30 cellular contexts compared by ENCODE assay signal in the genomic region with DNA sequence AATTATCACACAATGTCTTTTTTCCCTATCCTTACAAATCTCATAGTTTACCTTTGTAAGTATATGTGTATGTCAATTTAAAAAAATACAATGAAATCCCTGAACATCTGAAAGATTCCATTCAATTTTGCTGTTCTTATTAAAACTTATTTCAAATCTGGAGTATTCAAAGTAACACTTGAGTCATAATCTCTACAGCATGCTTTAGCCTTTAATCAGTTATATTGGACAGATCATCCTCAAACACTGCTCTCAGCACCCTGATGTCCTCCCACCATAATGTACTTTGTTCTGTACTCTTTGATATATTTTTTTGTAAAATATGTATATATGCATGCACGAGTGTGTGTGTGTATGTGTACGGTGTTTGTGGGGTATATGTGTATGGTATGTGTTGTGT.
"Had no signal": no experiment of that assay in that cellular context is flagged by ENCODE, and none has a peak within 500 bp of the region (broad histone marks: within the 10 kb centered on the region; RNA-seq: fewer than 3 reads in every experiment).

No MANE protein-coding gene starts in this region.

- H2AFZ ChIP-seq: parathyroid adenoma had no signal

- H3K79me2 ChIP-seq: parathyroid adenoma had no signal

- H3K36me3 ChIP-seq: neutrophil, ovary, right lobe of liver, sigmoid colon, spleen, suprapubic skin, tibial artery, transverse colon, upper lobe of right lung, uterus had no signal

- DNase-seq: naive thymus-derived CD8-positive, alpha-beta T cell; nephron progenitor cell; nucleus accumbens; ovary; posterior cingulate gyrus; psoas muscle; right cardiac atrium; right lobe of liver; sigmoid colon; spleen; stimulated activated CD4-positive, alpha-beta T cell treated with anti-CD3 and anti-CD28 coated beads, Interleukin-12 subunit alpha, Interleukin-12 subunit beta, amount 100 ng/mL, for 4 hours; stimulated activated CD4-positive, alpha-beta T cell treated with anti-CD3 and anti-CD28 coated beads, Interleukin-1b, Interleukin-23, amount 100 ng/mL, for 48 hours; stimulated activated CD4-positive, alpha-beta T cell treated with anti-CD3 and anti-CD28 coated beads, Interleukin-4, amount 100 ng/mL, for 1 hour; stimulated activated CD4-positive, alpha-beta T cell treated with anti-CD3 and anti-CD28 coated beads, Interleukin-4, amount 100 ng/mL, for 4 hours; stimulated activated CD8-positive, alpha-beta memory T cell treated with anti-CD3 and anti-CD28 coated beads, Interleukin-4, amount 100 ng/mL, for 48 hours; stimulated activated naive CD4-positive, alpha-beta T cell; stimulated activated naive CD8-positive, alpha-beta T cell treated with anti-CD3 and anti-CD28 coated beads, Interleukin-15, amount 100 ng/mL, for 72 hours; stimulated activated naive CD8-positive, alpha-beta T cell treated with anti-CD3 and anti-CD28 coated beads, Interleukin-15, Interleukin-2, amounts not matched to agents 100 U/mL and 50 U/mL, for 24 hours; substantia nigra; testis; tibial artery; transverse colon; upper lobe of right lung; uterus had no signal

- ATAC-seq: naive thymus-derived CD8-positive, alpha-beta T cell; psoas muscle; right cardiac atrium; right lobe of liver; stimulated activated memory B cell treated with anti-CD40 and anti-IgM and Interleukin-4, amounts not matched to agents 10 μg/mL and 1 μg/mL and 100 μg/mL, for 72 hours; stimulated activated naive CD8-positive, alpha-beta T cell treated with anti-CD3 and anti-CD28 coated beads, Interleukin-15, amount 100 ng/mL, for 72 hours; stimulated activated naive CD8-positive, alpha-beta T cell treated with anti-CD3 and anti-CD28 coated beads, Interleukin-15, Interleukin-2, amounts not matched to agents 100 U/mL and 50 U/mL, for 24 hours; upper lobe of right lung had no signal

- H3K4me1 ChIP-seq: parathyroid adenoma, psoas muscle, suprapubic skin, testis, transverse colon, upper lobe of right lung, uterus had no signal

- H3K4me3 ChIP-seq: ovary, psoas muscle, right lobe of liver, sigmoid colon, skin epidermis, smooth muscle cell, spleen, suprapubic skin, testis, tibial artery, transverse colon, upper lobe of right lung, uterus had no signal

- H3K27me3 ChIP-seq: neutrophil, ovary, right lobe of liver, sigmoid colon, spleen, suprapubic skin, testis, tibial artery, transverse colon, upper lobe of right lung, uterus had no signal

- H3K27ac ChIP-seq: ovary, parathyroid adenoma, psoas muscle, right lobe of liver, sigmoid colon, skin epidermis, spleen, suprapubic skin, testis, tibial artery, transverse colon, upper lobe of right lung, uterus had no signal

- H3K9ac ChIP-seq: parathyroid adenoma had no signal

- H3K4me2 ChIP-seq: smooth muscle cell had no signal

- H3K9me3 ChIP-seq: neutrophil, ovary, psoas muscle, right lobe of liver, sigmoid colon, suprapubic skin, testis, transverse colon, upper lobe of right lung, uterus had no signal
